22 cellular contexts compared by ENCODE assay signal in the genomic region with DNA sequence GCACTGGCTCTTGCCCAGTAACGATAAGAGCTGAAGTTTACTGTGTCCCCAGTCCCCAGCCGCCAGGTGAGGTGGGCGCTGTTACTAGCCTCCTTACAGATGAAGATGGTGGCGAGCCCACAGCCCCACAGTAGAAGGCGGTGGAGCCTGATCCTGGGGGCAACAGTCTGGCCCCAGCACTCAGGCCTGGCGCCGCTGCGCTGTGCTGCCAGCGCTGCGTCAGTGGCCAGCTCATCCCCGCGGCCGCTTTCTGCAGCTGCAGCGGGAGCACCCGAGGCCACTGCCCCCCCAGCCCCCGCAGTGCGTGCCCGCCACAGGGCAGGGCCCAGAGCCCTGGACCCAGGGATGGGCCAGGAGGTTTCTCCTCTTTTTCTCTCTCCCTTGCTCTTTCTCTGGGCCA. TPM values are rescaled to one million over a fixed set of nuclear protein-coding genes. Genes with fewer than 3 reads are reported as not detected.
DNase-seq lines count a peak whose midpoint lies in the region; ATAC-seq and TF ChIP-seq lines count a peak whose summit lies in the region.
"Had no signal": no experiment of that assay in that cellular context is flagged by ENCODE, and none has a peak within 500 bp of the region (broad histone marks: within the 10 kb centered on the region; RNA-seq: fewer than 3 reads in every experiment).

No MANE protein-coding gene starts in this region.

- H3K4me1 ChIP-seq in DND-41 (ENCODE audit: insufficient read depth, low read length) (peaks cover 69% of the 10 kb centered on the region), liver (ENCODE audit: control insufficient read depth in 4 of 4, insufficient read depth in 4 of 4, low read length in 3 of 4) (peaks cover 37 to 98% (median 90%) of the 10 kb centered on the region in 4 donors), skeletal muscle satellite cell (ENCODE audit: control insufficient read depth, insufficient read depth, low read length) (peaks cover 69% of the 10 kb centered on the region)

- H3K9me3 ChIP-seq in DND-41 (ENCODE audit: insufficient read depth, low read length, severe bottlenecking) (no peaks in the 10 kb centered on the region), liver (ENCODE audit: control insufficient read depth in 4 of 4, low read length in 3 of 4) (no peaks in the 10 kb centered on the region), skeletal muscle satellite cell (replicated peaks; ENCODE audit: low read length) (no peaks in the 10 kb centered on the region)

- peaks cover 25% of the 10 kb centered on the region for H4K20me1 ChIP-seq in DND-41 (ENCODE audit: insufficient read depth, low read length)

- H2AFZ ChIP-seq in DND-41 (ENCODE audit: low read depth, low read length), result no peak overlapping the region

- H3K4me3 Mint-ChIP-seq in activated CD4-positive, alpha-beta memory T cell treated with anti-CD3 and anti-CD28 coated beads for 36 hours, result no peak overlapping the region
- H3K4me3 Mint-ChIP-seq: activated naive CD8-positive, alpha-beta T cell treated with anti-CD3 and anti-CD28 coated beads, Interleukin-2, amount 50 U/mL, for 24 hours; CD4-positive, alpha-beta T cell; natural killer cell treated with Interleukin-12 subunit alpha and Interleukin-12 subunit beta and Interleukin-15 and Interleukin-18, amount 100 ng/mL, for 72 hours had no signal

- H3K27me3 Mint-ChIP-seq in activated CD4-positive, alpha-beta memory T cell treated with anti-CD3 and anti-CD28 coated beads for 36 hours, result no peaks in the 10 kb centered on the region
- H3K27me3 Mint-ChIP-seq: activated naive CD8-positive, alpha-beta T cell treated with anti-CD3 and anti-CD28 coated beads, Interleukin-2, amount 50 U/mL, for 24 hours; CD4-positive, alpha-beta T cell; natural killer cell treated with Interleukin-12 subunit alpha and Interleukin-12 subunit beta and Interleukin-15 and Interleukin-18, amount 100 ng/mL, for 72 hours had no signal

- no peaks in the 10 kb centered on the region for H3K9me3 Mint-ChIP-seq in activated CD4-positive, alpha-beta memory T cell treated with anti-CD3 and anti-CD28 coated beads for 36 hours
- H3K9me3 Mint-ChIP-seq: activated naive CD8-positive, alpha-beta T cell treated with anti-CD3 and anti-CD28 coated beads, Interleukin-2, amount 50 U/mL, for 24 hours; CD4-positive, alpha-beta T cell; natural killer cell treated with Interleukin-12 subunit alpha and Interleukin-12 subunit beta and Interleukin-15 and Interleukin-18, amount 100 ng/mL, for 72 hours had no signal

- no peak overlapping the region for H3K27ac Mint-ChIP-seq in activated CD4-positive, alpha-beta memory T cell treated with anti-CD3 and anti-CD28 coated beads for 36 hours
- H3K27ac Mint-ChIP-seq: activated naive CD8-positive, alpha-beta T cell treated with anti-CD3 and anti-CD28 coated beads, Interleukin-2, amount 50 U/mL, for 24 hours; CD4-positive, alpha-beta T cell; natural killer cell treated with Interleukin-12 subunit alpha and Interleukin-12 subunit beta and Interleukin-15 and Interleukin-18, amount 100 ng/mL, for 72 hours had no signal

- TF ChIP-seq CTCF in DND-41 (IDR thresholded peaks at IDR 0.05; ENCODE audit: borderline replicate concordance, extremely low read depth, low read length, poor library complexity, severe bottlenecking) (no peak), dorsolateral prefrontal cortex (IDR thresholded peaks at IDR 0.05 in 54 of 56, conservative IDR thresholded peaks at IDR 0.05 in 2 of 56; ENCODE audit: low read depth in 1 of 56, partially characterized antibody in 56 of 56) (peak in 3 of 56 donors; percentile 16 to 35 (median 23)), liver (IDR thresholded peaks at IDR 0.05; ENCODE audit: low read depth, low read length, missing input control) (no peak)

- TF ChIP-seq RAD21 in liver (IDR thresholded peaks at IDR 0.05), result no peak

- H3K4me3 ChIP-seq in DND-41 (ENCODE audit: low read depth in 1 of 2, low read length in 2 of 2), result peak overlapping the region in 1 of 2 experiments; percentile 38; a peak in 1 of 4 replicates
- peak overlapping the region in 7 of 59 donors; percentile 2 to 14 (median 8) for H3K4me3 ChIP-seq in dorsolateral prefrontal cortex
- no peak overlapping the region for H3K4me3 ChIP-seq in liver (ENCODE audit: low read depth in 1 of 3, low read length in 3 of 3)
- H3K4me3 ChIP-seq in skeletal muscle satellite cell (ENCODE audit: low read length), result peak overlapping the region; percentile 23

- H3K4me2 ChIP-seq in DND-41 (ENCODE audit: insufficient read depth, low read length), result peak overlapping the region; percentile 56
- H3K4me2 ChIP-seq in skeletal muscle satellite cell (ENCODE audit: low read length), result peak overlapping the region; percentile 64

- H3K27me3 ChIP-seq in DND-41 (ENCODE audit: insufficient read depth, low read length, poor library complexity) (no peaks in the 10 kb centered on the region), dorsolateral prefrontal cortex (no peaks in the 10 kb centered on the region), liver (ENCODE audit: control insufficient read depth in 4 of 4, insufficient read depth in 4 of 4, low read length in 3 of 4) (no peaks in the 10 kb centered on the region), skeletal muscle satellite cell (ENCODE audit: control insufficient read depth, insufficient read depth, low read length) (no peaks in the 10 kb centered on the region)

- peaks cover 94% of the 10 kb centered on the region for H3K79me2 ChIP-seq in DND-41 (ENCODE audit: insufficient read depth, low read length)

- POLR2A ChIA-PET in activated CD4-positive, alpha-beta memory T cell treated with anti-CD3 and anti-CD28 coated beads for 36 hours (lab: Charles Lee), result no interaction called here

- DNase-seq in DND-41 (no peak), dorsolateral prefrontal cortex (peak in 4 of 10 donors; percentile 54 to 72 (median 64))
- no peak for DNase-seq in stimulated activated CD8-positive, alpha-beta memory T cell treated with anti-CD3 and anti-CD28 coated beads, Interleukin-4, amount 100 ng/mL, for 48 hours
- no peak for DNase-seq in activated CD4-positive, alpha-beta memory T cell treated with anti-CD3 and anti-CD28 coated beads for 36 hours
- DNase-seq: activated CD4-positive, alpha-beta T cell treated with anti-CD3 and anti-CD28 coated beads, Interleukin-2, amount 50 U/mL, for 1 hour; activated CD8-positive, alpha-beta memory T cell treated with anti-CD3 and anti-CD28 coated beads, Interleukin-2, amount 50 U/mL, for 48 hours; activated effector memory CD4-positive, alpha-beta T cell treated with anti-CD3 and anti-CD28 coated beads, Interleukin-2, amount 50 U/mL, for 16 hours; activated naive CD8-positive, alpha-beta T cell treated with anti-CD3 and anti-CD28 coated beads, Interleukin-2, amount 50 U/mL, for 24 hours; CD4-positive, alpha-beta T cell; GF-D8; KG1; kidney glomerular epithelial cell; NCI-H187; NCI-H2227 treated with DMSO at 0.1 percent for 48 hours; NCI-H774; SIG-M5 had no signal

- H3K9ac ChIP-seq in DND-41 (ENCODE audit: low read depth, low read length), result peak overlapping the region; percentile 47
- no peak overlapping the region for H3K9ac ChIP-seq in liver (ENCODE audit: low read depth in 1 of 2, low read length in 2 of 2)
- peak overlapping the region; percentile 79 for H3K9ac ChIP-seq in skeletal muscle satellite cell (ENCODE audit: low read depth, low read length)

- ATAC-seq in DND-41 (ENCODE audit: insufficient read depth, low read depth) (no peak), GM18868 (IDR thresholded peaks at IDR 0.05; ENCODE audit: unreplicated experiment) (no peak), SK-N-SH treated with all-trans-retinoic acid at 6 μM for 48 hours (no peak)
- ATAC-seq: activated naive CD8-positive, alpha-beta T cell treated with anti-CD3 and anti-CD28 coated beads, Interleukin-2, amount 50 U/mL, for 24 hours; natural killer cell treated with Interleukin-12 subunit alpha and Interleukin-12 subunit beta and Interleukin-15 and Interleukin-18, amount 100 ng/mL, for 72 hours had no signal

- CTCF ChIA-PET in activated CD4-positive, alpha-beta memory T cell treated with anti-CD3 and anti-CD28 coated beads for 36 hours (lab: Charles Lee), result interaction anchor here (5.2 kb wide), 1 partner anchor 137 kb away, joined by 51 read pairs; no protein-coding TSS in a partner anchor

- H3K36me3 Mint-ChIP-seq in activated CD4-positive, alpha-beta memory T cell treated with anti-CD3 and anti-CD28 coated beads for 36 hours, result peaks cover 1% of the 10 kb centered on the region
- H3K36me3 Mint-ChIP-seq: natural killer cell treated with Interleukin-12 subunit alpha and Interleukin-12 subunit beta and Interleukin-15 and Interleukin-18, amount 100 ng/mL, for 72 hours had no signal

- intact Hi-C loops in dorsolateral prefrontal cortex (cut with DNase I), result no loop called here
- intact Hi-C loops in activated CD4-positive, alpha-beta memory T cell treated with anti-CD3 and anti-CD28 coated beads for 36 hours (cut with micrococcal nuclease), result no loop called here

- peak overlapping the region; percentile 98 for H3K27ac ChIP-seq in DND-41 (ENCODE audit: low read length)
- peak overlapping the region in 54 of 59 donors; percentile 33 to 93 (median 78) for H3K27ac ChIP-seq in dorsolateral prefrontal cortex
- peak overlapping the region; percentile 3 to 68 for H3K27ac ChIP-seq in liver (ENCODE audit: low read depth in 1 of 2, low read length in 2 of 2)
- H3K27ac ChIP-seq: VCaP had no signal

- peaks cover 81% of the 10 kb centered on the region for H3K36me3 ChIP-seq in DND-41 (ENCODE audit: insufficient read depth, low read length)
- H3K36me3 ChIP-seq in liver (ENCODE audit: control insufficient read depth in 4 of 4, insufficient read depth in 3 of 4, low read depth in 1 of 4, low read length in 3 of 4), result peaks cover 4 to 29% (median 24%) of the 10 kb centered on the region in 4 donors
- H3K36me3 ChIP-seq in skeletal muscle satellite cell (ENCODE audit: insufficient read depth, low read length), result peaks cover 57% of the 10 kb centered on the region

- 45% methylated on average over 18 of the region's 18 CpGs for WGBS in liver

- peaks cover 10% of the 10 kb centered on the region for H3K4me1 Mint-ChIP-seq in activated CD4-positive, alpha-beta memory T cell treated with anti-CD3 and anti-CD28 coated beads for 36 hours (ENCODE audit: low read depth)

TF ChIP-seq in liver, 16 proteins besides CTCF, POLR2A, EP300 and RAD21 (continues in another document):
- TF ChIP-seq FOXA2 (IDR thresholded peaks at IDR 0.05), result no peak

TF ChIP-seq in SK-N-SH treated with all-trans-retinoic acid at 6 μM for 48 hours, 23 proteins besides CTCF, POLR2A, EP300 and RAD21 (continues in another document):
- TF ChIP-seq ZC3H10 (CRISPR knock-in tag; IDR thresholded peaks at IDR 0.05), result no peak

RNA-seq across cellular contexts. Expression of gene H6PD, which starts 13.3 kb away (rescaled TPM):
- total RNA-seq in dorsolateral prefrontal cortex, result 10 to 100 TPM in 118 of 120 experiments, 1 to 10 TPM in 2; 9.0 to 25.6 (median 15.7) TPM
- total RNA-seq in liver, result 100 to 1,000 TPM in 1 of 2 donors, 10 to 100 TPM in 1; 47.7 to 134 TPM
- 10 to 100 TPM; 28.9 to 65.8 TPM for polyA plus RNA-seq in liver
- total RNA-seq in skeletal muscle satellite cell (2012; rRNA removed), result 27.3 and 27.4 TPM in 2 replicates
- total RNA-seq in activated CD4-positive, alpha-beta memory T cell treated with anti-CD3 and anti-CD28 coated beads for 36 hours, result 10 to 100 TPM in 1 of 2 experiments, 1 to 10 TPM in 1; 9.3 to 10.4 TPM

RNA-seq across cellular contexts. Expression of gene SPSB1, which starts 44.8 kb away (rescaled TPM):
- total RNA-seq in dorsolateral prefrontal cortex (10 to 100 TPM in 80 of 120 experiments, 1 to 10 TPM in 40; 4.7 to 43.4 (median 12.2) TPM), liver (10 to 100 TPM in 1 of 2 donors, 1 to 10 TPM in 1; 4.1 to 19.1 TPM)
- polyA plus RNA-seq in liver, result 10 to 100 TPM; 10.4 to 22.6 TPM
- 8.6 and 11.4 TPM in 2 replicates for total RNA-seq in skeletal muscle satellite cell (2012; rRNA removed)
- total RNA-seq in activated CD4-positive, alpha-beta memory T cell treated with anti-CD3 and anti-CD28 coated beads for 36 hours, result 10 to 100 TPM; 11.0 to 12.5 TPM

Comparison
In these comparisons a context has a peak if more than half of its experiments do, and no peak if none do; other contexts are left out.
1. H3K27ac ChIP-seq: peak in every context shown above with its lines; median percentile 98 in DND-41; 78 in dorsolateral prefrontal cortex; 36 in liver.
2. H3K9ac ChIP-seq: peak in DND-41 (single experiment) and skeletal muscle satellite cell (single experiment); none in liver (0 of 2).